2 cellular contexts compared by ENCODE assay signal in the genomic region with DNA sequence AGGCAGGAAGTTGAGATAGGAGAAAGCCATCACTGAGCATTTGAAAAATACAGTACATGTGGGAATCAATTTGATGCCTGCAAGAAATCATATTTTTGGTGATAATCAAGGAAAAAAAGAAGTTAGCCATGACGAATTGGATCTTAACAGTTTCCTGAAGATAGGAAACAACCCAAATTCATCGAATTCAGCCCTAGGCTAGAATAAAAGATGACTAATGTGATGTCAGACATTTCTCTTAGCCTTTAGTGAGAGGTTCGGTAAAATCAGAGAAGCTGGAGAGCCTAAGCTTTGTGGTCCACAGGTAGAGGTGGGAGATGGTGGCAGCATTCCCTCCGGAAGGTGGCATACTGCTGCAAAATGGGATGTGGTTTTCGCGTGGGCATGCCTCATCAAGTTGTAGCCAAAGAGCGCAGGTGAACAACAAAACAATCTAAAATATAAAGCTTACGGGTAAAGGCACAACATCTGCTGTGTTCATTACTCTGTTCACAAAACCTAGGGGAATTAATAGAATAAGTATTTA.
A peak's percentile ranks its signal among the peaks of the same experiment; 100 is the strongest.
TF ChIP-seq lines count a peak whose summit lies in the region.

No MANE protein-coding gene starts in this region.

TF ChIP-seq in HepG2, 621 proteins besides CTCF, POLR2A, EP300 and RAD21:
- TF ChIP-seq, protein P1, sequence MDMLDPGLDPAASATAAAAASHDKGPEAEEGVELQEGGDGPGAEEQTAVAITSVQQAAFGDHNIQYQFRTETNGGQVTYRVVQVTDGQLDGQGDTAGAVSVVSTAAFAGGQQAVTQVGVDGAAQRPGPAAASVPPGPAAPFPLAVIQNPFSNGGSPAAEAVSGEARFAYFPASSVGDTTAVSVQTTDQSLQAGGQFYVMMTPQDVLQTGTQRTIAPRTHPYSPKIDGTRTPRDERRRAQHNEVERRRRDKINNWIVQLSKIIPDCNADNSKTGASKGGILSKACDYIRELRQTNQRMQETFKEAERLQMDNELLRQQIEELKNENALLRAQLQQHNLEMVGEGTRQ (IDR thresholded peaks at IDR 0.05; ENCODE audit: low read depth, low read length): no peak
- TF ChIP-seq, protein P1 (CRISPR knock-in tag; IDR thresholded peaks at IDR 0.05; ENCODE audit: borderline replicate concordance): no peak
- no peak for TF ChIP-seq ZNF143 (CRISPR knock-in tag; IDR thresholded peaks at IDR 0.05)
- peak; percentile 14; the same call in 1 of the 2 replicates for TF ChIP-seq FOSL2 (CRISPR knock-in tag; IDR thresholded peaks at IDR 0.05)
- no peak for TF ChIP-seq YEATS2 (CRISPR knock-in tag; IDR thresholded peaks at IDR 0.05; ENCODE audit: borderline replicate concordance)
- TF ChIP-seq ZNF121 (CRISPR knock-in tag; IDR thresholded peaks at IDR 0.05): no peak
- TF ChIP-seq TEAD3 (CRISPR knock-in tag; optimal IDR thresholded peaks at IDR 0.05; ENCODE audit: borderline replicate concordance): peak; percentile 97
- no peak for TF ChIP-seq ZMYM3 (CRISPR knock-in tag; IDR thresholded peaks at IDR 0.05)
- no peak for TF ChIP-seq JUND (CRISPR knock-in tag; IDR thresholded peaks at IDR 0.05)
- TF ChIP-seq SMC3 (IDR thresholded peaks at IDR 0.05; ENCODE audit: low read length): peak; percentile 61; the same call in 1 of the 2 replicates
- TF ChIP-seq, protein P2, sequence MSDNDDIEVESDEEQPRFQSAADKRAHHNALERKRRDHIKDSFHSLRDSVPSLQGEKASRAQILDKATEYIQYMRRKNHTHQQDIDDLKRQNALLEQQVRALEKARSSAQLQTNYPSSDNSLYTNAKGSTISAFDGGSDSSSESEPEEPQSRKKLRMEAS (IDR thresholded peaks at IDR 0.05): peak; percentile 14; the same call in 1 of the 2 replicates
- TF ChIP-seq STAG1 (CRISPR knock-in tag; IDR thresholded peaks at IDR 0.05): peak; percentile 64

TF ChIP-seq in H1, 55 proteins besides CTCF, POLR2A, EP300 and RAD21:
- no peak for TF ChIP-seq MAFK (IDR thresholded peaks at IDR 0.05; ENCODE audit: low read depth, low read length)
- TF ChIP-seq TEAD4 (IDR thresholded peaks at IDR 0.05; ENCODE audit: low read depth, low read length): peak; percentile 88
